Comparison of ENCODE assay signal across 20 cellular contexts in genomic region chr17:72489273-72489641, GRCh38.
"Had no signal": no experiment of that assay in that cellular context is flagged by ENCODE, and none has a peak within 500 bp of the region (broad histone marks: within the 10 kb centered on the region; RNA-seq: fewer than 3 reads in every experiment).

No MANE protein-coding gene starts in this region.

- H3K9me3 Mint-ChIP-seq: stimulated activated effector memory CD8-positive, alpha-beta T cell treated with anti-CD3 and anti-CD28 coated beads, Interleukin-12 subunit alpha, Interleukin-12 subunit beta, amount 100 ng/mL, for 72 hours had no signal

- H3K36me3 ChIP-seq: breast epithelium, heart left ventricle, neutrophil had no signal

- H3K36me3 Mint-ChIP-seq: activated naive CD8-positive, alpha-beta T cell treated with anti-CD3 and anti-CD28 coated beads for 36 hours; naive B cell; stimulated activated effector memory CD8-positive, alpha-beta T cell treated with anti-CD3 and anti-CD28 coated beads, Interleukin-12 subunit alpha, Interleukin-12 subunit beta, amount 100 ng/mL, for 72 hours had no signal

- H3K27me3 Mint-ChIP-seq: T-helper 17 cell had no signal

- H3K27me3 ChIP-seq: breast epithelium, tibial nerve had no signal

- H3K4me2 ChIP-seq: smooth muscle cell had no signal

- H3K27ac Mint-ChIP-seq: activated CD4-positive, alpha-beta T cell treated with anti-CD3 and anti-CD28 coated beads for 36 hours; activated CD8-positive, alpha-beta T cell treated with anti-CD3 and anti-CD28 coated beads for 36 hours; activated naive CD8-positive, alpha-beta T cell treated with anti-CD3 and anti-CD28 coated beads for 36 hours; activated T-cell treated with anti-CD3 and anti-CD28 coated beads, Interleukin-2, amount 50 U/mL, for 72 hours; naive B cell; stimulated activated effector memory CD8-positive, alpha-beta T cell treated with anti-CD3 and anti-CD28 coated beads, Interleukin-12 subunit alpha, Interleukin-12 subunit beta, amount 100 ng/mL, for 72 hours; T-helper 17 cell had no signal

- H3K4me1 ChIP-seq: breast epithelium, heart left ventricle had no signal

- ATAC-seq: activated CD4-positive, alpha-beta T cell treated with anti-CD3 and anti-CD28 coated beads for 36 hours; activated CD8-positive, alpha-beta T cell treated with anti-CD3 and anti-CD28 coated beads for 36 hours; activated T-cell treated with anti-CD3 and anti-CD28 coated beads, Interleukin-2, amount 50 U/mL, for 72 hours; heart left ventricle; left ventricle myocardium superior; right cardiac atrium; stimulated activated effector memory CD8-positive, alpha-beta T cell treated with anti-CD3 and anti-CD28 coated beads, Interleukin-12 subunit alpha, Interleukin-12 subunit beta, amount 100 ng/mL, for 72 hours; T-helper 17 cell had no signal

- FAIRE-seq: frontal cortex, islet of Langerhans, TTC549 had no signal

- H3K4me3 ChIP-seq: breast epithelium, heart left ventricle, smooth muscle cell, tibial nerve had no signal

- H3K4me1 Mint-ChIP-seq: activated CD4-positive, alpha-beta T cell treated with anti-CD3 and anti-CD28 coated beads for 36 hours; activated naive CD8-positive, alpha-beta T cell treated with anti-CD3 and anti-CD28 coated beads for 36 hours; naive B cell; stimulated activated effector memory CD8-positive, alpha-beta T cell treated with anti-CD3 and anti-CD28 coated beads, Interleukin-12 subunit alpha, Interleukin-12 subunit beta, amount 100 ng/mL, for 72 hours; T-helper 17 cell had no signal

- H3K27ac ChIP-seq: breast epithelium, heart left ventricle, neutrophil, tibial nerve had no signal

- H3K4me3 Mint-ChIP-seq: activated CD4-positive, alpha-beta T cell treated with anti-CD3 and anti-CD28 coated beads for 36 hours; activated CD8-positive, alpha-beta T cell treated with anti-CD3 and anti-CD28 coated beads for 36 hours; activated naive CD8-positive, alpha-beta T cell treated with anti-CD3 and anti-CD28 coated beads for 36 hours; activated T-cell treated with anti-CD3 and anti-CD28 coated beads, Interleukin-2, amount 50 U/mL, for 72 hours; naive B cell; stimulated activated effector memory CD8-positive, alpha-beta T cell treated with anti-CD3 and anti-CD28 coated beads, Interleukin-12 subunit alpha, Interleukin-12 subunit beta, amount 100 ng/mL, for 72 hours; T-helper 17 cell had no signal

- DNase-seq: activated CD4-positive, alpha-beta T cell treated with anti-CD3 and anti-CD28 coated beads for 36 hours; activated CD8-positive, alpha-beta memory T cell treated with anti-CD3 and anti-CD28 coated beads, Interleukin-2, amount 50 U/mL, for 4 hours; activated CD8-positive, alpha-beta T cell treated with anti-CD3 and anti-CD28 coated beads for 36 hours; activated gamma-delta T cell treated with Interleukin-2 at 50 U/mL for 16 hours; activated naive CD8-positive, alpha-beta T cell treated with anti-CD3 and anti-CD28 coated beads for 36 hours; activated T-cell treated with anti-CD3 and anti-CD28 coated beads, Interleukin-2, amount 50 U/mL, for 72 hours; heart left ventricle; left ventricle myocardium superior; mesendoderm; naive B cell; right cardiac atrium; T-helper 17 cell had no signal

- H3K9me3 ChIP-seq: neutrophil had no signal
